In the genomic region with DNA sequence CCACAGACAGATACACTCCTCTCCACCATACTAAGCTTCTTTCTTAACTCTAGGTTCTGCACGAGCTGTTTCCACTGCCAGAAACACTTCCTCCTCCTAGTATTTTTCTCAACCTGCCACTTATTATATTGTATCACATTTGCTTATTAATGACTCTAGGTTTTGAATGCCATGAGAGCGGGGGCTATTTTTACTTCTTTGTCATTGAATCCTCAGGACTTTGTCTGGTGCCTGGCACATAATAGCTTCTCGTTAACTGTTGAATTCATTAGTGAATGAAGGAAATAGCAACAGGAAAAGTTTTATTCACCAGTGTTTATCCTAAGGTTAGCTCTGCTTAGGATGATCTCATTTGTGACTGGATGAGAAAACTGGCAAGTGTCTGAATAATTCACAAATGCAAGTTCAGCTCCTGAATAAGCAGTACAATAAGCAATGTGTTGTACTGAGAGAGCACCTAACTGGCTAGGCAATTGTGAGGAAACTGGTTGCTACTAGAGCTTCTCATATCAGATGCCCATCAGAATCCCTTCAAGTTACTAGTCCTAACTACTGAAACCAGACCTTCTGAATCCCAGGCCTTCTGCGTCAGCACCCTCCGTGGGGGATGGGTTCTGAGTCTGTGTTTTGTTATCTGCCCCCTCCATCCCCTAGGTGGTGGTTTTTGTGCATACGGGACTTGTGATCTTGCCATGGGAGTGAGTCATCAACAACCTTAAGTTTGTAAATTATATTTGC, we compare ENCODE assay signal across 10 cellular contexts.
DNase-seq lines count a peak whose midpoint lies in the region; FAIRE-seq and TF ChIP-seq lines count a peak whose summit lies in the region.
"Had no signal": no experiment of that assay in that cellular context is flagged by ENCODE, and none has a peak within 500 bp of the region (broad histone marks: within the 10 kb centered on the region; RNA-seq: fewer than 3 reads in every experiment).

No MANE protein-coding gene starts in this region.

- no peak overlapping the region for H3K4me2 ChIP-seq in H1 (ENCODE audit: insufficient read depth in 1 of 2, low read depth in 2 of 2, low read length in 2 of 2)
- H3K4me2 ChIP-seq: PC-9 had no signal

- no peak overlapping the region for H3K27ac ChIP-seq in H1 (ENCODE audit: low read depth, low read length)
- H3K27ac ChIP-seq: PC-9 had no signal

- no peak overlapping the region for H3K14ac ChIP-seq in H1 (ENCODE audit: insufficient read length)

- no peak overlapping the region for H3K4me3 Mint-ChIP-seq in mesothelial cell of epicardium

- H3K4me3 ChIP-seq in LNCaP clone FGC (ENCODE audit: low read depth, low read length) (peak overlapping the region; percentile 18), H1 (ENCODE audit: extremely low read depth in 1 of 4, insufficient read depth in 2 of 4, low read depth in 3 of 4, low read length in 4 of 4) (no peak overlapping the region)
- H3K4me3 ChIP-seq: PC-9 had no signal

- H3K36me3 Mint-ChIP-seq in mesothelial cell of epicardium: no peaks in the 10 kb centered on the region

- TF ChIP-seq CTCF in LNCaP clone FGC (IDR thresholded peaks at IDR 0.05; ENCODE audit: control insufficient read depth, extremely low read depth, insufficient read depth): no peak
- no peak for TF ChIP-seq CTCF in H1 (IDR thresholded peaks at IDR 0.05; ENCODE audit: control extremely low read depth in 1 of 3, insufficient read depth in 1 of 3, low read depth in 1 of 3, low read length in 3 of 3)
- no peak for TF ChIP-seq CTCF in mesothelial cell of epicardium (IDR thresholded peaks at IDR 0.05; ENCODE audit: unreplicated experiment)

- no peaks in the 10 kb centered on the region for H4K20me1 ChIP-seq in H1 (replicated peaks in 1 of 2; ENCODE audit: control insufficient read depth in 1 of 2, insufficient read depth in 2 of 2, low read length in 2 of 2)

- no peak overlapping the region for H2BK120ac ChIP-seq in H1 (replicated peaks; ENCODE audit: low read depth, low read length)

- TF ChIP-seq EP300 in H1 (IDR thresholded peaks at IDR 0.05; ENCODE audit: borderline replicate concordance in 1 of 2, low read depth in 2 of 2, low read length in 2 of 2): no peak

- 82% methylated on average over 6 of the region's 6 CpGs; no CpG with 5 or more reads in 1 of the 2 experiments for WGBS in H1 (ENCODE audit: extremely low coverage in 1 of 2, insufficient coverage in 1 of 2, insufficient read length in 1 of 2, insufficient replicate concordance in 2 of 2, low coverage in 1 of 2, low lambda C conversion rate in 2 of 2, missing lambda C conversion rate in 1 of 2), 2 experiments

- peaks cover 17% of the 10 kb centered on the region for H3K4me1 Mint-ChIP-seq in mesothelial cell of epicardium

- POLR2A ChIA-PET in H1 (lab: Charles Lee; ENCODE audit: partially characterized antibody): interaction anchor here (1.0 kb wide), 1 partner anchor 216 kb away, joined by 3 read pairs; a partner anchor contains a TSS

- peaks cover 0 to 4% (median 0%) of the 10 kb centered on the region in 4 experiments; a peak in 2 of 7 replicates for H3K4me1 ChIP-seq in H1 (replicated peaks in 1 of 4; ENCODE audit: control insufficient read depth in 3 of 4, insufficient read depth in 4 of 4, low read length in 3 of 4)

- no peak overlapping the region for H3K4ac ChIP-seq in H1 (replicated peaks; ENCODE audit: insufficient read length, low read depth, low read length)

- H2BK20ac ChIP-seq in H1 (ENCODE audit: low read length): no peak overlapping the region

- peak; percentile 24 for DNase-seq in COLO668 (lab: John Stamatoyannopoulos, UW; ENCODE audit: unreplicated experiment)
- peak; percentile 63 for DNase-seq in LNCaP clone FGC (ENCODE audit: low read depth)
- DNase-seq in H1 (ENCODE audit: low read depth in 1 of 2, low spot score in 2 of 2): no peak
- no peak for DNase-seq in mesothelial cell of epicardium (ENCODE audit: low spot score in 2 of 2, unreplicated experiment in 2 of 2)
- no peak for DNase-seq in activated CD4-positive, alpha-beta T cell treated with anti-CD3 and anti-CD28 coated beads for 4 hours
- DNase-seq in HTR-8/SVneo (ENCODE audit: insufficient read length, low spot score): no peak
- no peak for DNase-seq in NCI-H82 treated with DMSO at 0.1 percent for 48 hours (lab: John Stamatoyannopoulos, UW; ENCODE audit: unreplicated experiment)
- no peak for DNase-seq in NCI-H128 (lab: John Stamatoyannopoulos, UW; ENCODE audit: unreplicated experiment)
- DNase-seq: cerebellar nuclear complex had no signal

- H4K5ac ChIP-seq in H1 (ENCODE audit: insufficient read length, low read depth, low read length): no peak overlapping the region

- no peak for TF ChIP-seq POLR2A in H1 (IDR thresholded peaks at IDR 0.05; ENCODE audit: control extremely low read depth in 1 of 2, low read depth in 2 of 2, low read length in 2 of 2)

- no peaks in the 10 kb centered on the region for H3K36me3 ChIP-seq in H1 (ENCODE audit: control insufficient read depth in 2 of 4, insufficient read depth in 4 of 4, low read length in 3 of 4)

- no peak overlapping the region for H2BK12ac ChIP-seq in H1 (ENCODE audit: low read depth, low read length)

- no peaks in the 10 kb centered on the region for H3K79me1 ChIP-seq in H1 (ENCODE audit: low read depth, low read length)

- no peak overlapping the region for H3K18ac ChIP-seq in H1 (ENCODE audit: extremely low read depth, low read length)

- no peak overlapping the region for H3K23ac ChIP-seq in H1 (ENCODE audit: insufficient read length)

- no peaks in the 10 kb centered on the region for H3K9me3 ChIP-seq in H1 (ENCODE audit: insufficient read depth in 2 of 2, low read depth in 1 of 2, low read length in 1 of 2)

- H3K56ac ChIP-seq in H1 (replicated peaks; ENCODE audit: insufficient read length, low read depth, low read length): no peak overlapping the region

- H3K9me3 Mint-ChIP-seq in mesothelial cell of epicardium: peaks cover 10% of the 10 kb centered on the region

- H3K27ac Mint-ChIP-seq in mesothelial cell of epicardium: peak overlapping the region; percentile 5

- H4K91ac ChIP-seq in H1 (replicated peaks; ENCODE audit: insufficient read length, low read length): no peak overlapping the region

- no peak for FAIRE-seq in H1 (lab: Jason Lieb, UNC)
- no peak for FAIRE-seq in HTR-8/SVneo (lab: Jason Lieb, UNC)

- peak overlapping the region; percentile 74; the same call in 1 of the 2 replicates for H2AFZ ChIP-seq in H1 (ENCODE audit: low read length)
- H2AFZ ChIP-seq: PC-9 had no signal

- CTCF ChIA-PET in H1 (lab: Charles Lee; ENCODE audit: partially characterized antibody): interaction anchor here (0.6 to 3.0 kb wide), 10 partner anchors 9 to 587 kb away, joined by 3 to 21 read pairs (median 4); no protein-coding TSS in a partner anchor

- no peak overlapping the region for H3K9ac ChIP-seq in H1 (replicated peaks in 1 of 4; ENCODE audit: extremely low read depth in 1 of 4, low read depth in 3 of 4, low read length in 3 of 4)

- no peak for TF ChIP-seq RAD21 in H1 (IDR thresholded peaks at IDR 0.05 in 1 of 2, conservative IDR thresholded peaks at IDR 0.05 in 1 of 2; ENCODE audit: low read depth in 2 of 2, low read length in 2 of 2)

- no peak overlapping the region for H2AK5ac ChIP-seq in H1 (ENCODE audit: low read depth, low read length)

- H3K23me2 ChIP-seq in H1 (ENCODE audit: low read depth, low read length): no peaks in the 10 kb centered on the region

- H3K79me2 ChIP-seq in H1 (ENCODE audit: control insufficient read depth in 1 of 2, insufficient read depth in 2 of 2, low read length in 2 of 2): no peaks in the 10 kb centered on the region

- peaks cover 14% of the 10 kb centered on the region for H3K27me3 Mint-ChIP-seq in mesothelial cell of epicardium (ENCODE audit: low read depth)

- no peak overlapping the region for H4K8ac ChIP-seq in H1 (ENCODE audit: extremely low read depth, insufficient read depth, low read length)

- no peak overlapping the region for H2BK15ac ChIP-seq in H1 (ENCODE audit: low read length)

- no peak overlapping the region for H2BK5ac ChIP-seq in H1 (ENCODE audit: low read depth, low read length)

- no peaks in the 10 kb centered on the region for H3K27me3 ChIP-seq in H1 (replicated peaks in 1 of 4; ENCODE audit: control insufficient read depth in 3 of 4, extremely low read depth in 1 of 4, insufficient read depth in 3 of 4, low read length in 3 of 4)

TF ChIP-seq in H1, 55 proteins besides CTCF, POLR2A, EP300 and RAD21:
- no peak for TF ChIP-seq SUZ12 (IDR thresholded peaks at IDR 0.05; ENCODE audit: low read length)
- no peak for TF ChIP-seq SAP30 (IDR thresholded peaks at IDR 0.05; ENCODE audit: insufficient read depth, insufficient replicate concordance, low read length)
- TF ChIP-seq TAF7 (optimal IDR thresholded peaks at IDR 0.05; ENCODE audit: borderline replicate concordance, low read depth, low read length): no peak
- TF ChIP-seq JUND (IDR thresholded peaks at IDR 0.05; ENCODE audit: low read length): no peak
- no peak for TF ChIP-seq TEAD4 (IDR thresholded peaks at IDR 0.05; ENCODE audit: low read depth, low read length)
- TF ChIP-seq NANOG (IDR thresholded peaks at IDR 0.05; ENCODE audit: insufficient read depth, low read depth, low read length, poor library complexity, severe bottlenecking): no peak
- TF ChIP-seq KDM1A (IDR thresholded peaks at IDR 0.05; ENCODE audit: borderline replicate concordance, low read length): no peak
- TF ChIP-seq SP4 (IDR thresholded peaks at IDR 0.05; ENCODE audit: low read length): no peak
- TF ChIP-seq SP1 (IDR thresholded peaks at IDR 0.05; ENCODE audit: low read depth, low read length): no peak
- no peak for TF ChIP-seq BCL11A (IDR thresholded peaks at IDR 0.05; ENCODE audit: low read depth in 2 of 2, low read length in 2 of 2)
- no peak for TF ChIP-seq CBX8 (IDR thresholded peaks at IDR 0.05; ENCODE audit: borderline replicate concordance, low read depth, low read length)
- no peak for TF ChIP-seq ZNF274 (IDR thresholded peaks at IDR 0.05; ENCODE audit: borderline replicate concordance, extremely low read depth, low read length)
- TF ChIP-seq EZH2 (IDR thresholded peaks at IDR 0.05; ENCODE audit: low read depth, low read length, severe bottlenecking): no peak
- no peak for TF ChIP-seq PHF8 (conservative IDR thresholded peaks at IDR 0.05; ENCODE audit: low read depth, low read length)
- TF ChIP-seq RNF2 (IDR thresholded peaks at IDR 0.05; ENCODE audit: borderline replicate concordance, low read depth, low read length, missing control alignments, poor library complexity, severe bottlenecking): no peak

Comparison
In these comparisons a context has a peak if more than half of its experiments do, and no peak if none do; other contexts are left out.
1. DNase-seq: peak in COLO668 (single experiment) and LNCaP clone FGC (single experiment); none in H1 (0 of 2), mesothelial cell of epicardium (0 of 2), activated CD4-positive, alpha-beta T cell treated with anti-CD3 and anti-CD28 coated beads for 4 hours (0 of 2), HTR-8/SVneo (single experiment), NCI-H82 treated with DMSO at 0.1 percent for 48 hours (single experiment) and NCI-H128 (single experiment).